In the genomic region with DNA sequence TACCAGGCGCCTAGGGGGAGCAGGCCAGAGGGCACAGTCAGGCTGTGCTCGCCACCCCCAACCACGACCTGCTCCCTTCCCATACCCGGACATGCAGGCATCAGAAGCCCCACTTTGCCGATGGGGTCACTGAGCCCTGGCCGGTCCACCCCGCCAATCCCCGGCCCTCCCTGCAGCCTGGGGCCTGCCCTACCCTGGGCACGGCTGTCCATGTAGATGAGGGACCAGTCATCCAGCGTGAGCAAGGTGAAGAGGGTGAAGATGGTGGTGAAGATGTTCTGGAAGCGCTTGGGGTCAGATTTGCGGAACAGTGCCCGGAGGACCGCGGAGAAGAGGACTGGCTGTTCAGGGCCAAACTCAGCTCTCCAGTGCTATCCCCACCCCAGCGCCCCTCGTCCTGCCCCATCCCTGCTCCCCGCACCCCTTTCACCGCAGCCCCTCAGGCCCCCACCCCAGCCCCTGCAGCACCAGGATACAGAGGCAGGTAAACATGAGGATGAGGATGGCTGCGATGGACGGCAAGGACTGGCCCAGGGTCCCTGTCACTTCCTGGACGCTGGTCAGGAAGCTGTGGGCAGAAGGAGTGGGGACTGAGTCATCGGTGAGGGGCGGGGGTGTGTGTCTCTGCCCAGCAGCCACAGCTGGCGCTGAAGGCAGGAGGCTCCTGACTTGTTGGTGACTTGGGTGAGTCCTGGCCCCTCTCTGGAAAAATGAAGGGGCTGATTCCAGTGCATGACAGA, we compare ENCODE assay signal across 11 cellular contexts. TPM values are rescaled to one million over a fixed set of nuclear protein-coding genes. Genes with fewer than 3 reads are reported as not detected.
A peak's percentile ranks its signal among the peaks of the same experiment; 100 is the strongest.
DNase-seq lines count a peak whose midpoint lies in the region; ATAC-seq and TF ChIP-seq lines count a peak whose summit lies in the region.
"Had no signal": no experiment of that assay in that cellular context is flagged by ENCODE, and none has a peak within 500 bp of the region (broad histone marks: within the 10 kb centered on the region; RNA-seq: fewer than 3 reads in every experiment).

No MANE protein-coding gene starts in this region.

- no peak overlapping the region for H3K4me2 ChIP-seq in H9 (ENCODE audit: insufficient read depth, insufficient read length, low read length)

- H4K8ac ChIP-seq in H9 (replicated peaks; ENCODE audit: insufficient read length, low read depth, low read length) = no peak overlapping the region

- intact Hi-C loops in dendritic cell treated with granulocyte-macrophage colony-stimulating factor and Interleukin-4, amounts not matched to agents 40 ng/mL and 50 ng/mL, for 4 days (cut with micrococcal nuclease) = no loop called here

- H4K5ac ChIP-seq in H9 (ENCODE audit: insufficient read length, low read depth, low read length) = no peak overlapping the region

- H3K27me3 Mint-ChIP-seq in dendritic cell treated with granulocyte-macrophage colony-stimulating factor and Interleukin-4, amounts not matched to agents 40 ng/mL and 50 ng/mL, for 4 days = peaks cover 15% of the 10 kb centered on the region
- peaks cover 38% of the 10 kb centered on the region for H3K27me3 Mint-ChIP-seq in H9 (ENCODE audit: low read depth)

- no peaks in the 10 kb centered on the region; the same call in 1 of the 2 replicates for H3K27me3 ChIP-seq in H9 (ENCODE audit: insufficient read depth, low read length)
- H3K27me3 ChIP-seq: Peyer's patch had no signal

- no peaks in the 10 kb centered on the region for H3K79me2 ChIP-seq in H9 (ENCODE audit: insufficient read depth, low read length)

- no peak for TF ChIP-seq CTCF in H9 (conservative IDR thresholded peaks at IDR 0.05)

- DNase-seq in H4 (ENCODE audit: low spot score) (peak; percentile 89), skeletal muscle cell (ENCODE audit: low read depth) (peak; percentile 26), H9 (no peak), T-helper 9 cell (no peak)
- DNase-seq in activated CD4-positive, alpha-beta T cell treated with anti-CD3 and anti-CD28 coated beads, Interleukin-2, amount 50 U/mL, for 1 hour = no peak
- DNase-seq: Peyer's patch had no signal

- H3K23me2 ChIP-seq in H9 (ENCODE audit: insufficient read length, low read depth, low read length, poor library complexity, severe bottlenecking) = peaks cover 3% of the 10 kb centered on the region

- no peak overlapping the region for H2AFZ ChIP-seq in H9 (ENCODE audit: low read length)

- no peak overlapping the region for H2BK15ac ChIP-seq in H9 (ENCODE audit: low read depth, low read length)

- peaks cover 17% of the 10 kb centered on the region for H3K36me3 Mint-ChIP-seq in dendritic cell treated with granulocyte-macrophage colony-stimulating factor and Interleukin-4, amounts not matched to agents 40 ng/mL and 50 ng/mL, for 4 days (ENCODE audit: low read depth)
- H3K36me3 Mint-ChIP-seq in H9 (ENCODE audit: insufficient read depth in 1 of 3, low read depth in 3 of 3) = no peaks in the 10 kb centered on the region; a peak in 1 of 7 replicates
- H3K36me3 Mint-ChIP-seq: type B pancreatic cell had no signal

- no peak overlapping the region for H3K18ac ChIP-seq in H9 (ENCODE audit: insufficient read length, low read depth, low read length)

- no peak overlapping the region for H4K91ac ChIP-seq in H9 (ENCODE audit: insufficient read length, low read depth, low read length)

- no peak overlapping the region for H3T11ph ChIP-seq in H9 (ENCODE audit: low read length)

- H3K23ac ChIP-seq in H9 (ENCODE audit: insufficient read length, low read depth, low read length) = no peak overlapping the region

- no peak overlapping the region for H3K14ac ChIP-seq in H9 (ENCODE audit: insufficient read depth, low read length)

- H3K9ac ChIP-seq in H9 (ENCODE audit: extremely low read depth, insufficient read length, low read length) = no peak overlapping the region

- no peak overlapping the region for H3K27ac ChIP-seq in H9 (ENCODE audit: insufficient read length, low read depth, low read length)
- H3K27ac ChIP-seq: Peyer's patch had no signal

- H3K4me3 Mint-ChIP-seq in dendritic cell treated with granulocyte-macrophage colony-stimulating factor and Interleukin-4, amounts not matched to agents 40 ng/mL and 50 ng/mL, for 4 days = peak overlapping the region; percentile 67
- H3K4me3 Mint-ChIP-seq in H9 = no peak overlapping the region
- H3K4me3 Mint-ChIP-seq: neural crest cell, type B pancreatic cell had no signal

- H3K4ac ChIP-seq in H9 (ENCODE audit: low read depth, low read length) = no peak overlapping the region

- H2BK20ac ChIP-seq in H9 (ENCODE audit: low read depth, low read length, poor library complexity, severe bottlenecking) = no peak overlapping the region

- peaks cover 33% of the 10 kb centered on the region for H3K4me1 Mint-ChIP-seq in dendritic cell treated with granulocyte-macrophage colony-stimulating factor and Interleukin-4, amounts not matched to agents 40 ng/mL and 50 ng/mL, for 4 days (ENCODE audit: low read depth)
- H3K4me1 Mint-ChIP-seq in H9 = peaks cover 0 to 3% of the 10 kb centered on the region in 2 experiments; a peak in 3 of 4 replicates

- no peaks in the 10 kb centered on the region for H4K20me1 ChIP-seq in H9 (ENCODE audit: control insufficient read depth, insufficient read depth, insufficient read length)

- H3K4me1 ChIP-seq in H9 (ENCODE audit: insufficient read depth, low read length) = no peaks in the 10 kb centered on the region

- no peak overlapping the region for H2AK5ac ChIP-seq in H9 (ENCODE audit: insufficient read length, low read length)

- peak overlapping the region; percentile 72 for H3K27ac Mint-ChIP-seq in dendritic cell treated with granulocyte-macrophage colony-stimulating factor and Interleukin-4, amounts not matched to agents 40 ng/mL and 50 ng/mL, for 4 days
- H3K27ac Mint-ChIP-seq in H9 = no peak overlapping the region; a peak in 1 of 7 replicates
- H3K27ac Mint-ChIP-seq: type B pancreatic cell had no signal

- no peak overlapping the region for H3K56ac ChIP-seq in H9 (ENCODE audit: insufficient read length, low read depth, low read length)

- H2BK5ac ChIP-seq in H9 (ENCODE audit: insufficient read length, low read length) = no peak overlapping the region

- no peaks in the 10 kb centered on the region for H3K9me3 Mint-ChIP-seq in dendritic cell treated with granulocyte-macrophage colony-stimulating factor and Interleukin-4, amounts not matched to agents 40 ng/mL and 50 ng/mL, for 4 days
- no peaks in the 10 kb centered on the region; a peak in 1 of 5 replicates for H3K9me3 Mint-ChIP-seq in H9
- H3K9me3 Mint-ChIP-seq: neural crest cell, type B pancreatic cell had no signal

- no peak overlapping the region for H2BK12ac ChIP-seq in H9 (ENCODE audit: insufficient read length, low read depth, low read length)

- ATAC-seq in HG02870 (IDR thresholded peaks at IDR 0.05; ENCODE audit: unreplicated experiment) = no peak

- no peak overlapping the region for H2BK120ac ChIP-seq in H9 (ENCODE audit: low read depth, low read length, poor library complexity, severe bottlenecking)

- no peak overlapping the region for H3K4me3 ChIP-seq in skeletal muscle cell (ENCODE audit: low read depth, low read length)
- H3K4me3 ChIP-seq: Peyer's patch had no signal

- no CpG with 5 or more reads among the region's 25 CpGs for WGBS in H9 (ENCODE audit: extremely low coverage, insufficient read length, low lambda C conversion rate)

- H3K79me1 ChIP-seq in H9 (ENCODE audit: insufficient read depth, low read depth, low read length, poor library complexity, severe bottlenecking) = no peaks in the 10 kb centered on the region

- H3K9me3 ChIP-seq in H9 (ENCODE audit: control insufficient read depth, low read depth, low read length) = no peaks in the 10 kb centered on the region
- H3K9me3 ChIP-seq: Peyer's patch had no signal

TF ChIP-seq in PFSK-1, 5 proteins besides CTCF, POLR2A, EP300 and RAD21 (continues in another document):
- TF ChIP-seq FOXP2 (optimal IDR thresholded peaks at IDR 0.05; ENCODE audit: borderline replicate concordance, extremely low read depth, extremely low read length, insufficient read depth) (peak; percentile 56), POLR2AphosphoS5 (IDR thresholded peaks at IDR 0.05; ENCODE audit: low read depth, low read length) (no peak)
- TF ChIP-seq, protein P1, sequence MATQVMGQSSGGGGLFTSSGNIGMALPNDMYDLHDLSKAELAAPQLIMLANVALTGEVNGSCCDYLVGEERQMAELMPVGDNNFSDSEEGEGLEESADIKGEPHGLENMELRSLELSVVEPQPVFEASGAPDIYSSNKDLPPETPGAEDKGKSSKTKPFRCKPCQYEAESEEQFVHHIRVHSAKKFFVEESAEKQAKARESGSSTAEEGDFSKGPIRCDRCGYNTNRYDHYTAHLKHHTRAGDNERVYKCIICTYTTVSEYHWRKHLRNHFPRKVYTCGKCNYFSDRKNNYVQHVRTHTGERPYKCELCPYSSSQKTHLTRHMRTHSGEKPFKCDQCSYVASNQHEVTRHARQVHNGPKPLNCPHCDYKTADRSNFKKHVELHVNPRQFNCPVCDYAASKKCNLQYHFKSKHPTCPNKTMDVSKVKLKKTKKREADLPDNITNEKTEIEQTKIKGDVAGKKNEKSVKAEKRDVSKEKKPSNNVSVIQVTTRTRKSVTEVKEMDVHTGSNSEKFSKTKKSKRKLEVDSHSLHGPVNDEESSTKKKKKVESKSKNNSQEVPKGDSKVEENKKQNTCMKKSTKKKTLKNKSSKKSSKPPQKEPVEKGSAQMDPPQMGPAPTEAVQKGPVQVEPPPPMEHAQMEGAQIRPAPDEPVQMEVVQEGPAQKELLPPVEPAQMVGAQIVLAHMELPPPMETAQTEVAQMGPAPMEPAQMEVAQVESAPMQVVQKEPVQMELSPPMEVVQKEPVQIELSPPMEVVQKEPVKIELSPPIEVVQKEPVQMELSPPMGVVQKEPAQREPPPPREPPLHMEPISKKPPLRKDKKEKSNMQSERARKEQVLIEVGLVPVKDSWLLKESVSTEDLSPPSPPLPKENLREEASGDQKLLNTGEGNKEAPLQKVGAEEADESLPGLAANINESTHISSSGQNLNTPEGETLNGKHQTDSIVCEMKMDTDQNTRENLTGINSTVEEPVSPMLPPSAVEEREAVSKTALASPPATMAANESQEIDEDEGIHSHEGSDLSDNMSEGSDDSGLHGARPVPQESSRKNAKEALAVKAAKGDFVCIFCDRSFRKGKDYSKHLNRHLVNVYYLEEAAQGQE (IDR thresholded peaks at IDR 0.05; ENCODE audit: insufficient read depth in 1 of 2, low read depth in 2 of 2, low read length in 2 of 2) = no peak

RNA-seq across cellular contexts. Expression of gene CATSPER1, which starts 5.5 kb away (rescaled TPM):
- total RNA-seq in H4 (2014; rRNA removed; shearing (Covaris generic)) = 2.6 and 4.6 TPM in 2 replicates
- not detected for polyA plus RNA-seq in PFSK-1 (2012; ENCODE audit: insufficient read length, low read depth)
- total RNA-seq in H9 (2021) = not detected in 2 replicates
- total RNA-seq: neural crest cell, Peyer's patch had no signal

RNA-seq across cellular contexts. Expression of gene CST6, which starts 9.0 kb away (rescaled TPM):
- total RNA-seq in H4 (2014; rRNA removed; shearing (Covaris generic)) = not detected in 2 replicates
- polyA plus RNA-seq in PFSK-1 (2012; ENCODE audit: insufficient read length, low read depth) = not detected
- total RNA-seq in H9 (2021) = not detected in 2 replicates
- total RNA-seq: neural crest cell, Peyer's patch had no signal

RNA-seq across cellular contexts. Expression of gene BANF1, which starts 18.5 kb away (rescaled TPM):
- 31.5 and 85.2 TPM in 2 replicates for total RNA-seq in H4 (2014; rRNA removed; shearing (Covaris generic))
- polyA plus RNA-seq in PFSK-1 (2012; ENCODE audit: insufficient read length, low read depth) = 219 TPM
- total RNA-seq in H9 (2021) = 346 and 359 TPM in 2 replicates

RNA-seq across cellular contexts. Expression of gene EIF1AD, which starts 18.8 kb away (rescaled TPM):
- total RNA-seq in H4 (2014; rRNA removed; shearing (Covaris generic)) = 20.7 and 32.4 TPM in 2 replicates
- 23.9 TPM for polyA plus RNA-seq in PFSK-1 (2012; ENCODE audit: insufficient read length, low read depth)
- total RNA-seq in H9 (2021) = 46.7 and 52.6 TPM in 2 replicates

RNA-seq across cellular contexts. Expression of gene GAL3ST3, which starts 28.2 kb away (rescaled TPM):
- not detected in 2 replicates for total RNA-seq in H4 (2014; rRNA removed; shearing (Covaris generic))
- polyA plus RNA-seq in PFSK-1 (2012; ENCODE audit: insufficient read length, low read depth) = not detected
- 17.2 and 19.8 TPM in 2 replicates for total RNA-seq in H9 (2021)
- total RNA-seq: Peyer's patch had no signal

Comparison
In these comparisons a context has a peak if more than half of its experiments do, and no peak if none do; other contexts are left out.
1. DNase-seq: peak in H4 (single experiment) and skeletal muscle cell (single experiment); none in H9 (single experiment), activated CD4-positive, alpha-beta T cell treated with anti-CD3 and anti-CD28 coated beads, Interleukin-2, amount 50 U/mL, for 1 hour (single experiment) and T-helper 9 cell (single experiment).